Comparison of ENCODE assay signal across 16 cellular contexts in the genomic region with DNA sequence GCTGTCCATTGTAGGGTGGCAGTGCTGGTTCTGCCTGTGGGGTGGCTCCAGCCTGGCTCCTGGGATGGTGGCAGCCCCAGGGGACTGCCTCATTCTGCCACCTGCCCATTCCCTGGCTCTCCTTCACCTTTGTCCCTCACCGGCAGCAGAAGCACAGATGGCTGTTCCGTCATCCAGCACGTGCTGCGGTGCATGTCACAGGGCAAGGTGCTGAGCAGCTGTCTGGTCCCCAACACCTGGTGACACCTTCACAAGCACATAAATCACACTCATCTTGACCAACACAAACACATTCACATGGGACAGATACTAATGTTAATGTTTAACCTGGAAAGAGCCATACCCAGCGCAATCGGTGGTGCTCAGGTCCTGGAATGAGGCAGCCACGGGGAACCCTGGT.
A peak's percentile ranks its signal among the peaks of the same experiment; 100 is the strongest.
DNase-seq lines count a peak whose midpoint lies in the region; ATAC-seq, FAIRE-seq and TF ChIP-seq lines count a peak whose summit lies in the region.
"Had no signal": no experiment of that assay in that cellular context is flagged by ENCODE, and none has a peak within 500 bp of the region (broad histone marks: within the 10 kb centered on the region; RNA-seq: fewer than 3 reads in every experiment).

No MANE protein-coding gene starts in this region.

- no peaks in the 10 kb centered on the region for H3F3A ChIP-seq in PC-9 (ENCODE audit: insufficient read depth, low read depth)

- no peak overlapping the region for H3K4me2 ChIP-seq in PC-9

- no peaks in the 10 kb centered on the region for H4K20me1 ChIP-seq in PC-9 (ENCODE audit: insufficient read depth)

- CTCF ChIA-PET in PC-9 (lab: Charles Lee), result no interaction called here

- no TSS peak for BruUV-seq in PC-9 (replicated peaks; lab: Mats Ljungman, UMichigan)

- H3K9me3 ChIP-seq in pancreas (no peaks in the 10 kb centered on the region), PC-9 (ENCODE audit: insufficient read depth, low read depth) (no peaks in the 10 kb centered on the region)
- H3K9me3 ChIP-seq: SJCRH30 had no signal

- H3K27ac ChIP-seq in pancreas, result no peak overlapping the region
- H3K27ac ChIP-seq in PC-9, result no peak overlapping the region
- H3K27ac ChIP-seq: SJCRH30 had no signal

- no peaks in the 10 kb centered on the region for H3K79me2 ChIP-seq in PC-9 (ENCODE audit: low read depth)

- H3K4me1 ChIP-seq in pancreas (no peaks in the 10 kb centered on the region), PC-9 (replicated peaks; ENCODE audit: insufficient read depth) (no peaks in the 10 kb centered on the region)
- H3K4me1 ChIP-seq: SJCRH30 had no signal

- TF ChIP-seq CTCF in bronchial epithelial cell (IDR thresholded peaks at IDR 0.05; ENCODE audit: insufficient read depth, low read length, severe bottlenecking), result no peak
- TF ChIP-seq CTCF in pancreas (IDR thresholded peaks at IDR 0.05), result no peak
- TF ChIP-seq CTCF in PC-9 (conservative IDR thresholded peaks at IDR 0.05), result no peak

- intact Hi-C loops in pancreas (cut with DNase I), result no loop called here
- intact Hi-C loops in PC-9 (cut with micrococcal nuclease; ENCODE audit: unreplicated experiment), result no loop called here

- POLR2A ChIA-PET in PC-9 (lab: Charles Lee; ENCODE audit: unreplicated experiment), result no interaction called here

- H3K4me3 ChIP-seq in bronchial epithelial cell (ENCODE audit: low read depth, low read length), result no peak overlapping the region
- H3K4me3 ChIP-seq in pancreas, result no peak overlapping the region
- H3K4me3 ChIP-seq in PC-9, result no peak overlapping the region
- H3K4me3 ChIP-seq: SJCRH30 had no signal

- H2AFZ ChIP-seq in PC-9, result no peak overlapping the region

- ATAC-seq in pancreas, result peak; percentile 28 to 79 (median 58)
- ATAC-seq in GM18867 (IDR thresholded peaks at IDR 0.05; ENCODE audit: unreplicated experiment), result no peak

- FAIRE-seq in bronchial epithelial cell (lab: Jason Lieb, UNC) (peak; percentile 28), pancreas (lab: Jason Lieb, UNC) (no peak)

- 17 to 30% methylated on average over 7 of the region's 7 CpGs for WGBS in pancreas, 2 donors

- H3K9me2 ChIP-seq in PC-9 (ENCODE audit: insufficient read depth), result no peaks in the 10 kb centered on the region

- H3K27me3 ChIP-seq in bronchial epithelial cell (ENCODE audit: control insufficient read depth, insufficient read depth, low read length), result no peaks in the 10 kb centered on the region
- H3K27me3 ChIP-seq in pancreas, result peaks cover 0 to 8% (median 2%) of the 10 kb centered on the region in 4 donors
- peaks cover 83% of the 10 kb centered on the region for H3K27me3 ChIP-seq in PC-9 (ENCODE audit: insufficient read depth, low read depth)

- DNase-seq in COLO668 (lab: John Stamatoyannopoulos, UW; ENCODE audit: unreplicated experiment), result peak; percentile 94
- peak; percentile 27 for DNase-seq in NCI-H2171 (lab: John Stamatoyannopoulos, UW)
- no peak for DNase-seq in bronchial epithelial cell (ENCODE audit: low read depth)
- peak in 2 of 6 donors; percentile 14 to 45 for DNase-seq in pancreas
- no peak for DNase-seq in PC-9
- DNase-seq in NCI-H2081 treated with DMSO at 0.1 percent for 48 hours (lab: John Stamatoyannopoulos, UW), result no peak
- no peak for DNase-seq in NCI-H1694 (lab: John Stamatoyannopoulos, UW)
- DNase-seq: COR-L47, DMS79, H9, Kasumi-1, MM.1S, NCI-H1105, NCI-H187, SJCRH30 had no signal

- H3K36me3 ChIP-seq in bronchial epithelial cell (ENCODE audit: control insufficient read depth, insufficient read depth, low read length) (no peaks in the 10 kb centered on the region), pancreas (no peaks in the 10 kb centered on the region), PC-9 (ENCODE audit: low read depth) (no peaks in the 10 kb centered on the region)
- H3K36me3 ChIP-seq: SJCRH30 had no signal

Comparison
In these comparisons a context has a peak if more than half of its experiments do, and no peak if none do; other contexts are left out.
1. DNase-seq: peak in COLO668 (single experiment) and NCI-H2171 (single experiment); none in bronchial epithelial cell (single experiment), PC-9 (0 of 2), NCI-H2081 treated with DMSO at 0.1 percent for 48 hours (single experiment) and NCI-H1694 (single experiment).